Comparison of ENCODE assay signal across 17 cellular contexts in genomic region chr2:27282892-27283291, GRCh38. TPM values are rescaled to one million over a fixed set of nuclear protein-coding genes. Genes with fewer than 3 reads are reported as not detected.
A peak's percentile ranks its signal among the peaks of the same experiment; 100 is the strongest.
DNase-seq lines count a peak whose midpoint lies in the region; ATAC-seq, FAIRE-seq and TF ChIP-seq lines count a peak whose summit lies in the region.
"Had no signal": no experiment of that assay in that cellular context is flagged by ENCODE, and none has a peak within 500 bp of the region (broad histone marks: within the 10 kb centered on the region; RNA-seq: fewer than 3 reads in every experiment).

No MANE protein-coding gene starts in this region.

- no peak for ATAC-seq in activated naive CD8-positive, alpha-beta T cell treated with anti-CD3 and anti-CD28 coated beads, Interleukin-2, amount 50 U/mL, for 24 hours
- no peak for ATAC-seq in stimulated activated naive B cell treated with anti-CD40 and anti-IgM and Interleukin-4, amounts not matched to agents 10 μg/mL and 1 μg/mL and 100 μg/mL, for 72 hours (replicated peaks)
- ATAC-seq in HG03139 (IDR thresholded peaks at IDR 0.05; ENCODE audit: unreplicated experiment) = no peak
- no peak for ATAC-seq in HG03039 (IDR thresholded peaks at IDR 0.05; ENCODE audit: unreplicated experiment)
- ATAC-seq: left lobe of liver had no signal

- H3K4me1 Mint-ChIP-seq in activated naive CD8-positive, alpha-beta T cell (ENCODE audit: low read depth) = peaks cover 5% of the 10 kb centered on the region
- H3K4me1 Mint-ChIP-seq in activated naive CD8-positive, alpha-beta T cell treated with anti-CD3 and anti-CD28 coated beads, Interleukin-2, amount 50 U/mL, for 24 hours = peaks cover 3% of the 10 kb centered on the region
- peaks cover 5% of the 10 kb centered on the region in 2 donors for H3K4me1 Mint-ChIP-seq in stimulated activated naive B cell treated with anti-CD40 and anti-IgM and Interleukin-4, amounts not matched to agents 10 μg/mL and 1 μg/mL and 100 μg/mL, for 72 hours

- DNase-seq in activated naive CD8-positive, alpha-beta T cell treated with anti-CD3 and anti-CD28 coated beads, Interleukin-2, amount 50 U/mL, for 24 hours = no peak
- DNase-seq in bronchial epithelial cell (ENCODE audit: low read depth) (peak; percentile 12), iPS-NIHi7 (ENCODE audit: extremely low spot score) (peak; percentile 60), RKO (ENCODE audit: low spot score) (no peak)
- DNase-seq in stimulated activated naive B cell treated with anti-CD40 and anti-IgM and Interleukin-4, amounts not matched to agents 10 μg/mL and 1 μg/mL and 100 μg/mL, for 72 hours = no peak
- DNase-seq: ACHN; activated CD4-positive, alpha-beta memory T cell treated with anti-CD3 and anti-CD28 coated beads, Interleukin-2, amount 10 ng/mL, durations not matched to agents 7 days and 5 days; amygdala; naive B cell; stimulated activated CD4-positive, alpha-beta T cell treated with anti-CD3 and anti-CD28 coated beads, Interleukin-1b, Interleukin-23, amount 100 ng/mL, for 48 hours had no signal

- peak overlapping the region; percentile 37 for H3K27ac Mint-ChIP-seq in activated naive CD8-positive, alpha-beta T cell
- no peak overlapping the region for H3K27ac Mint-ChIP-seq in activated naive CD8-positive, alpha-beta T cell treated with anti-CD3 and anti-CD28 coated beads, Interleukin-2, amount 50 U/mL, for 24 hours
- H3K27ac Mint-ChIP-seq in stimulated activated naive B cell treated with anti-CD40 and anti-IgM and Interleukin-4, amounts not matched to agents 10 μg/mL and 1 μg/mL and 100 μg/mL, for 72 hours = no peak overlapping the region
- H3K27ac Mint-ChIP-seq: activated CD4-positive, alpha-beta memory T cell treated with anti-CD3 and anti-CD28 coated beads, Interleukin-2, amount 10 ng/mL, durations not matched to agents 7 days and 5 days; activated T-helper 1 cell treated with anti-CD3 and anti-CD28 coated beads, Interleukin-12 subunit alpha, Interleukin-12 subunit beta, Interleukin-2, Interleukin-4 antibody, amounts not matched to agents 30 ng/mL and 10 ng/mL and 1 ng/mL, durations not matched to agents 14 hours and 24 hours and 36 hours had no signal

- peaks cover 7% of the 10 kb centered on the region for H3K27me3 Mint-ChIP-seq in activated naive CD8-positive, alpha-beta T cell
- H3K27me3 Mint-ChIP-seq in activated naive CD8-positive, alpha-beta T cell treated with anti-CD3 and anti-CD28 coated beads, Interleukin-2, amount 50 U/mL, for 24 hours = peaks cover 22% of the 10 kb centered on the region
- H3K27me3 Mint-ChIP-seq in stimulated activated naive B cell treated with anti-CD40 and anti-IgM and Interleukin-4, amounts not matched to agents 10 μg/mL and 1 μg/mL and 100 μg/mL, for 72 hours = peaks cover 26 to 30% of the 10 kb centered on the region in 2 donors

- H3K4me3 Mint-ChIP-seq in activated naive CD8-positive, alpha-beta T cell = no peak overlapping the region
- no peak overlapping the region for H3K4me3 Mint-ChIP-seq in activated naive CD8-positive, alpha-beta T cell treated with anti-CD3 and anti-CD28 coated beads, Interleukin-2, amount 50 U/mL, for 24 hours
- H3K4me3 Mint-ChIP-seq in stimulated activated naive B cell treated with anti-CD40 and anti-IgM and Interleukin-4, amounts not matched to agents 10 μg/mL and 1 μg/mL and 100 μg/mL, for 72 hours = no peak overlapping the region
- H3K4me3 Mint-ChIP-seq: activated CD4-positive, alpha-beta memory T cell treated with anti-CD3 and anti-CD28 coated beads, Interleukin-2, amount 10 ng/mL, durations not matched to agents 7 days and 5 days; activated T-helper 1 cell treated with anti-CD3 and anti-CD28 coated beads, Interleukin-12 subunit alpha, Interleukin-12 subunit beta, Interleukin-2, Interleukin-4 antibody, amounts not matched to agents 30 ng/mL and 10 ng/mL and 1 ng/mL, durations not matched to agents 14 hours and 24 hours and 36 hours; naive B cell had no signal

- no peak for TF ChIP-seq CTCF in bronchial epithelial cell (IDR thresholded peaks at IDR 0.05; ENCODE audit: insufficient read depth, low read length, severe bottlenecking)

- no peaks in the 10 kb centered on the region for H3K9me3 Mint-ChIP-seq in activated naive CD8-positive, alpha-beta T cell (ENCODE audit: low read depth)
- no peaks in the 10 kb centered on the region for H3K9me3 Mint-ChIP-seq in activated naive CD8-positive, alpha-beta T cell treated with anti-CD3 and anti-CD28 coated beads, Interleukin-2, amount 50 U/mL, for 24 hours
- no peaks in the 10 kb centered on the region for H3K9me3 Mint-ChIP-seq in stimulated activated naive B cell treated with anti-CD40 and anti-IgM and Interleukin-4, amounts not matched to agents 10 μg/mL and 1 μg/mL and 100 μg/mL, for 72 hours
- H3K9me3 Mint-ChIP-seq: activated CD4-positive, alpha-beta memory T cell treated with anti-CD3 and anti-CD28 coated beads, Interleukin-2, amount 10 ng/mL, durations not matched to agents 7 days and 5 days; activated T-helper 1 cell treated with anti-CD3 and anti-CD28 coated beads, Interleukin-12 subunit alpha, Interleukin-12 subunit beta, Interleukin-2, Interleukin-4 antibody, amounts not matched to agents 30 ng/mL and 10 ng/mL and 1 ng/mL, durations not matched to agents 14 hours and 24 hours and 36 hours; naive B cell had no signal

- no peak overlapping the region for H3K4me3 ChIP-seq in bronchial epithelial cell (ENCODE audit: low read depth, low read length)
- H3K4me3 ChIP-seq: thoracic aorta had no signal

- peaks cover 5% of the 10 kb centered on the region for H3K27me3 ChIP-seq in bronchial epithelial cell (ENCODE audit: control insufficient read depth, insufficient read depth, low read length)

- H3K36me3 ChIP-seq in bronchial epithelial cell (ENCODE audit: control insufficient read depth, insufficient read depth, low read length) = no peaks in the 10 kb centered on the region
- H3K36me3 ChIP-seq: thoracic aorta had no signal

- no peak for FAIRE-seq in bronchial epithelial cell (lab: Jason Lieb, UNC)

- peaks cover 2% of the 10 kb centered on the region for H3K36me3 Mint-ChIP-seq in activated naive CD8-positive, alpha-beta T cell
- H3K36me3 Mint-ChIP-seq in activated naive CD8-positive, alpha-beta T cell treated with anti-CD3 and anti-CD28 coated beads, Interleukin-2, amount 50 U/mL, for 24 hours (ENCODE audit: low read depth) = no peaks in the 10 kb centered on the region
- no peaks in the 10 kb centered on the region for H3K36me3 Mint-ChIP-seq in stimulated activated naive B cell treated with anti-CD40 and anti-IgM and Interleukin-4, amounts not matched to agents 10 μg/mL and 1 μg/mL and 100 μg/mL, for 72 hours
- H3K36me3 Mint-ChIP-seq: naive B cell had no signal

RNA-seq across cellular contexts. Expression of gene TRIM54, which starts 0.7 kb away (rescaled TPM):
- total RNA-seq in bronchial epithelial cell = not detected in 2 replicates
- total RNA-seq: left lobe of liver, pulmonary artery endothelial cell had no signal

RNA-seq across cellular contexts. Expression of gene DNAJC5G, which starts 7.7 kb away (rescaled TPM):
- not detected in 2 replicates for total RNA-seq in bronchial epithelial cell
- total RNA-seq: activated CD4-positive, alpha-beta memory T cell treated with anti-CD3 and anti-CD28 coated beads, Interleukin-2, amount 10 ng/mL, durations not matched to agents 7 days and 5 days; activated T-helper 1 cell treated with anti-CD3 and anti-CD28 coated beads, Interleukin-12 subunit alpha, Interleukin-12 subunit beta, Interleukin-2, Interleukin-4 antibody, amounts not matched to agents 30 ng/mL and 10 ng/mL and 1 ng/mL, durations not matched to agents 14 hours and 24 hours and 36 hours; left lobe of liver; pulmonary artery endothelial cell had no signal

RNA-seq across cellular contexts. Expression of gene SLC30A3, which starts 20.0 kb away (rescaled TPM):
- total RNA-seq in bronchial epithelial cell = not detected in 2 replicates
- total RNA-seq: left lobe of liver, pulmonary artery endothelial cell had no signal

RNA-seq across cellular contexts. Expression of gene UCN, which starts 25.4 kb away (rescaled TPM):
- total RNA-seq in bronchial epithelial cell = 0.51 and 1.8 TPM in 2 replicates

RNA-seq across cellular contexts. Expression of gene MPV17, which starts 40.0 kb away (rescaled TPM):
- total RNA-seq in bronchial epithelial cell = 43.3 and 55.3 TPM in 2 replicates

Comparison
In these comparisons a context has a peak if more than half of its experiments do, and no peak if none do; other contexts are left out.
1. DNase-seq: peak in bronchial epithelial cell (single experiment) and iPS-NIHi7 (single experiment); none in activated naive CD8-positive, alpha-beta T cell treated with anti-CD3 and anti-CD28 coated beads, Interleukin-2, amount 50 U/mL, for 24 hours (single experiment), RKO (single experiment) and stimulated activated naive B cell treated with anti-CD40 and anti-IgM and Interleukin-4, amounts not matched to agents 10 μg/mL and 1 μg/mL and 100 μg/mL, for 72 hours (single experiment).